Comparison of ENCODE assay signal across 20 cellular contexts in the genomic region with DNA sequence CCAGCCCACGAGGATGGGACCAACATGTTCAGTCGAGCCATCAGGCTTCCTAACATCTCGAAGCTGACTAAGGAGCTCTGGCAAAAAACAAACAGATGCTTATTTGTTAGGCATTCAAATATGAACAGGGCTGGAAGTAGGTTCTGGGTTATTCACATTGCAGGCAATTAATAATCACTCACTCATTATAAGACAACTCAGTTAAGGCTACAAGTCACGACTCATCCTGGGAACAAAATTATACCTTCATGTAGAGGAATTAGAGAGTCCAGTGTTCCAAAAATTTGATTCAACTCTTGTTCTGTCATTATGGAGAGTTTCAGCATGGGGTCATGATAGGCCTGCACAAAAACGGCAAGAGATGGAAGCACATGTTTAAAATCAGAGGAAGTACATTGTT. TPM values are rescaled to one million over a fixed set of nuclear protein-coding genes. Genes with fewer than 3 reads are reported as not detected.
DNase-seq lines count a peak whose midpoint lies in the region; ATAC-seq and TF ChIP-seq lines count a peak whose summit lies in the region.
"Had no signal": no experiment of that assay in that cellular context is flagged by ENCODE, and none has a peak within 500 bp of the region (broad histone marks: within the 10 kb centered on the region; RNA-seq: fewer than 3 reads in every experiment).

No MANE protein-coding gene starts in this region.

- H3K4me1 Mint-ChIP-seq in activated CD4-positive, alpha-beta T cell treated with anti-CD3 and anti-CD28 coated beads for 36 hours: peaks cover 45% of the 10 kb centered on the region
- peaks cover 64% of the 10 kb centered on the region for H3K4me1 Mint-ChIP-seq in activated CD8-positive, alpha-beta T cell treated with anti-CD3 and anti-CD28 coated beads, Interleukin-2, amount 10 ng/mL, durations not matched to agents 7 days and 5 days (ENCODE audit: low read depth)
- peaks cover 32 to 51% of the 10 kb centered on the region in 2 donors for H3K4me1 Mint-ChIP-seq in stimulated activated naive B cell treated with anti-CD40 and anti-IgM and Interleukin-4, amounts not matched to agents 10 μg/mL and 1 μg/mL and 100 μg/mL, for 72 hours

- H3K4me3 Mint-ChIP-seq in activated CD4-positive, alpha-beta T cell treated with anti-CD3 and anti-CD28 coated beads for 36 hours: no peak overlapping the region
- no peak overlapping the region for H3K4me3 Mint-ChIP-seq in activated CD8-positive, alpha-beta T cell treated with anti-CD3 and anti-CD28 coated beads, Interleukin-2, amount 10 ng/mL, durations not matched to agents 7 days and 5 days
- H3K4me3 Mint-ChIP-seq in stimulated activated naive B cell treated with anti-CD40 and anti-IgM and Interleukin-4, amounts not matched to agents 10 μg/mL and 1 μg/mL and 100 μg/mL, for 72 hours: no peak overlapping the region
- H3K4me3 Mint-ChIP-seq: activated CD4-positive, alpha-beta memory T cell treated with anti-CD3 and anti-CD28 coated beads for 36 hours; type B pancreatic cell had no signal

- CTCF ChIA-PET in activated CD4-positive, alpha-beta T cell treated with anti-CD3 and anti-CD28 coated beads for 36 hours (lab: Charles Lee): interaction anchor here (1.6 to 7.2 kb wide), 3 partner anchors 26 to 238 kb away, joined by 5 to 89 read pairs (median 19); partner anchors contain the start of gene ARHGEF3
- CTCF ChIA-PET in activated CD8-positive, alpha-beta T cell treated with anti-CD3 and anti-CD28 coated beads, Interleukin-2, amount 10 ng/mL, durations not matched to agents 7 days and 5 days (lab: Charles Lee): interaction anchor here (1.3 to 18.8 kb wide), 6 partner anchors 25 to 238 kb away, joined by 3 to 242 read pairs (median 9); partner anchors contain the start of gene ARHGEF3

- H3K27me3 ChIP-seq in right cardiac atrium (ENCODE audit: control insufficient read depth, insufficient read depth): no peaks in the 10 kb centered on the region
- H3K27me3 ChIP-seq: neutrophil had no signal

- no peak overlapping the region for H3K4me3 ChIP-seq in fibroblast of mammary gland (ENCODE audit: control insufficient read depth, low read depth, low read length)
- no peak overlapping the region for H3K4me3 ChIP-seq in right cardiac atrium (ENCODE audit: low read length)

- intact Hi-C loops in activated CD4-positive, alpha-beta T cell treated with anti-CD3 and anti-CD28 coated beads for 36 hours (cut with DNase I, micrococcal nuclease): loop anchor here (5.0 to 10.0 kb wide), 2 partner anchors 39 to 844 kb away; partner anchors contain the start of gene ARF4 (in 1 of the 2)
- intact Hi-C loops in right cardiac atrium (cut with DNase I): no loop called here

- peaks cover 59% of the 10 kb centered on the region for H3K36me3 Mint-ChIP-seq in activated CD4-positive, alpha-beta T cell treated with anti-CD3 and anti-CD28 coated beads for 36 hours (ENCODE audit: low read depth)
- peaks cover 90% of the 10 kb centered on the region for H3K36me3 Mint-ChIP-seq in activated CD8-positive, alpha-beta T cell treated with anti-CD3 and anti-CD28 coated beads, Interleukin-2, amount 10 ng/mL, durations not matched to agents 7 days and 5 days (ENCODE audit: low read depth)
- H3K36me3 Mint-ChIP-seq in stimulated activated naive B cell treated with anti-CD40 and anti-IgM and Interleukin-4, amounts not matched to agents 10 μg/mL and 1 μg/mL and 100 μg/mL, for 72 hours: peaks cover 20 to 32% of the 10 kb centered on the region in 2 donors

- no peaks in the 10 kb centered on the region for H3K9me3 ChIP-seq in right cardiac atrium (ENCODE audit: control insufficient read depth, low read length)
- H3K9me3 ChIP-seq: neutrophil had no signal

- no peaks in the 10 kb centered on the region for H3K9me3 Mint-ChIP-seq in activated CD4-positive, alpha-beta T cell treated with anti-CD3 and anti-CD28 coated beads for 36 hours (ENCODE audit: low read depth)
- peaks cover 8% of the 10 kb centered on the region for H3K9me3 Mint-ChIP-seq in activated CD8-positive, alpha-beta T cell treated with anti-CD3 and anti-CD28 coated beads, Interleukin-2, amount 10 ng/mL, durations not matched to agents 7 days and 5 days (ENCODE audit: insufficient read depth)
- no peaks in the 10 kb centered on the region for H3K9me3 Mint-ChIP-seq in stimulated activated naive B cell treated with anti-CD40 and anti-IgM and Interleukin-4, amounts not matched to agents 10 μg/mL and 1 μg/mL and 100 μg/mL, for 72 hours
- H3K9me3 Mint-ChIP-seq: activated CD4-positive, alpha-beta memory T cell treated with anti-CD3 and anti-CD28 coated beads for 36 hours had no signal

- ATAC-seq in activated CD4-positive, alpha-beta T cell treated with anti-CD3 and anti-CD28 coated beads for 36 hours: no peak
- no peak for ATAC-seq in activated CD8-positive, alpha-beta T cell treated with anti-CD3 and anti-CD28 coated beads, Interleukin-2, amount 10 ng/mL, durations not matched to agents 7 days and 5 days
- no peak for ATAC-seq in stimulated activated naive B cell treated with anti-CD40 and anti-IgM and Interleukin-4, amounts not matched to agents 10 μg/mL and 1 μg/mL and 100 μg/mL, for 72 hours (replicated peaks)
- ATAC-seq in right cardiac atrium: no peak

- POLR2A ChIA-PET in activated CD4-positive, alpha-beta T cell treated with anti-CD3 and anti-CD28 coated beads for 36 hours (lab: Charles Lee): no interaction called here
- POLR2A ChIA-PET in activated CD8-positive, alpha-beta T cell treated with anti-CD3 and anti-CD28 coated beads, Interleukin-2, amount 10 ng/mL, durations not matched to agents 7 days and 5 days (lab: Charles Lee): interaction anchor here (0.9 to 4.9 kb wide), 2 partner anchors 37 to 49 kb away, joined by 3 to 98 read pairs; partner anchors contain the start of gene ARHGEF3

- H3K27ac Mint-ChIP-seq in activated CD4-positive, alpha-beta T cell treated with anti-CD3 and anti-CD28 coated beads for 36 hours: peak overlapping the region; percentile 4
- peak overlapping the region; percentile 30 for H3K27ac Mint-ChIP-seq in activated CD8-positive, alpha-beta T cell treated with anti-CD3 and anti-CD28 coated beads, Interleukin-2, amount 10 ng/mL, durations not matched to agents 7 days and 5 days
- peak overlapping the region; percentile 2 for H3K27ac Mint-ChIP-seq in stimulated activated naive B cell treated with anti-CD40 and anti-IgM and Interleukin-4, amounts not matched to agents 10 μg/mL and 1 μg/mL and 100 μg/mL, for 72 hours
- H3K27ac Mint-ChIP-seq: activated CD4-positive, alpha-beta memory T cell treated with anti-CD3 and anti-CD28 coated beads for 36 hours; type B pancreatic cell had no signal

- H3K4me1 ChIP-seq in right cardiac atrium (ENCODE audit: control insufficient read depth, insufficient read depth, low read length): peaks cover 10% of the 10 kb centered on the region

- DNase-seq in activated CD4-positive, alpha-beta T cell treated with anti-CD3 and anti-CD28 coated beads for 36 hours: no peak
- DNase-seq in activated CD4-positive, alpha-beta T cell treated with anti-CD3 and anti-CD28 coated beads, Interleukin-2, amount 50 U/mL, for 48 hours: no peak
- no peak for DNase-seq in activated CD8-positive, alpha-beta T cell treated with anti-CD3 and anti-CD28 coated beads, Interleukin-2, amount 10 ng/mL, durations not matched to agents 7 days and 5 days
- peak; percentile 37 for DNase-seq in fibroblast of mammary gland (ENCODE audit: low read depth)
- no peak for DNase-seq in stimulated activated naive B cell treated with anti-CD40 and anti-IgM and Interleukin-4, amounts not matched to agents 10 μg/mL and 1 μg/mL and 100 μg/mL, for 72 hours
- no peak for DNase-seq in NCI-H2227 treated with DMSO at 0.1 percent for 48 hours (lab: John Stamatoyannopoulos, UW)
- DNase-seq in D341Med (ENCODE audit: low spot score): no peak
- no peak for DNase-seq in right cardiac atrium
- DNase-seq: 8988T; activated CD4-positive, alpha-beta memory T cell treated with anti-CD3 and anti-CD28 coated beads for 36 hours; activated T-cell treated with anti-CD3 and anti-CD28 coated beads, Interleukin-2, amount 50 U/mL, for 48 hours; NCI-H1092; NCI-H2081; NCI-H69; Right ventricle myocardium superior; stimulated activated CD4-positive, alpha-beta T cell treated with anti-CD3 and anti-CD28 coated beads, Interleukin-15, amount 100 ng/mL, for 24 hours; stimulated activated naive CD4-positive, alpha-beta T cell; SW 1271 had no signal

- no peaks in the 10 kb centered on the region for H3K27me3 Mint-ChIP-seq in activated CD4-positive, alpha-beta T cell treated with anti-CD3 and anti-CD28 coated beads for 36 hours
- no peaks in the 10 kb centered on the region for H3K27me3 Mint-ChIP-seq in activated CD8-positive, alpha-beta T cell treated with anti-CD3 and anti-CD28 coated beads, Interleukin-2, amount 10 ng/mL, durations not matched to agents 7 days and 5 days (ENCODE audit: low read depth)
- H3K27me3 Mint-ChIP-seq in stimulated activated naive B cell treated with anti-CD40 and anti-IgM and Interleukin-4, amounts not matched to agents 10 μg/mL and 1 μg/mL and 100 μg/mL, for 72 hours: no peaks in the 10 kb centered on the region
- H3K27me3 Mint-ChIP-seq: activated CD4-positive, alpha-beta memory T cell treated with anti-CD3 and anti-CD28 coated beads for 36 hours; type B pancreatic cell had no signal

- WGBS in right cardiac atrium: 88% methylated on average over 5 of the region's 5 CpGs

- no peak overlapping the region for H3K27ac ChIP-seq in right cardiac atrium (ENCODE audit: low read length)
- H3K27ac ChIP-seq: neutrophil had no signal

- no peak for TF ChIP-seq CTCF in fibroblast of mammary gland (conservative IDR thresholded peaks at IDR 0.05; ENCODE audit: control insufficient read depth, insufficient read depth, low read depth, low read length)

RNA-seq across cellular contexts. Expression of gene ARHGEF3, which starts 50.7 kb away (rescaled TPM):
- total RNA-seq in activated CD4-positive, alpha-beta T cell treated with anti-CD3 and anti-CD28 coated beads for 36 hours: 10 to 100 TPM; 34.4 to 38.3 TPM
- 100 to 1,000 TPM in 1 of 2 experiments, 10 to 100 TPM in 1; 94.6 to 101 TPM for total RNA-seq in activated CD8-positive, alpha-beta T cell treated with anti-CD3 and anti-CD28 coated beads, Interleukin-2, amount 10 ng/mL, durations not matched to agents 7 days and 5 days
- 10 to 100 TPM; 10.0 to 11.4 (median 11.2) TPM for total RNA-seq in right cardiac atrium
- 5.9 TPM for polyA plus RNA-seq in right cardiac atrium

Comparison
In these comparisons a context has a peak if more than half of its experiments do, and no peak if none do; other contexts are left out.
1. intact Hi-C loops: an anchor here in activated CD4-positive, alpha-beta T cell treated with anti-CD3 and anti-CD28 coated beads for 36 hours (5.0 to 10.0 kb wide); none called in right cardiac atrium.